In the genomic region with DNA sequence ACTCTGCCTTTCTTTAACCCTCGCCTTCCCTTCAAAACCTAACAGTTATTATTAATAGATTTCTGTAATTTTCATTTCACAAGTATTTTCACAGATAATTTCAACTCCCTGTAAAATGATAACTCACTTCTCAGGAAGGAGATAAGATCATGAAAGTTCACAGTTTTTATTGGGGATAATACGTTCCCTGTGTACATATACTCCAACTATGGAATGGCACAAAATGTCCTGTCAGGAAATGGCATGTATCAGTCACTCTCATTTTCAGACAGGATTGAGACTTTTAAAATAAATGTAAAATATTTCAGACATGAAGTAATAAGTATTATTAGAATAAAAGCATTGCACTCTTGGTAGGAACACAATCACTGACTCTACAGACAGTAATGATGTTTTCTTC, we compare ENCODE assay signal across 8 cellular contexts. TPM values are rescaled to one million over a fixed set of nuclear protein-coding genes. Genes with fewer than 3 reads are reported as not detected.
DNase-seq lines count a peak whose midpoint lies in the region; ATAC-seq and TF ChIP-seq lines count a peak whose summit lies in the region.

No MANE protein-coding gene starts in this region.

- H3K4me3 Mint-ChIP-seq in CD4-positive, alpha-beta memory T cell = peak overlapping the region in 5 of 8 donors; percentile 92 to 95 (median 93)
- H3K4me3 Mint-ChIP-seq in endodermal cell = peak overlapping the region; percentile 81

- peaks cover 12 to 18% (median 16%) of the 10 kb centered on the region in 4 donors for H3K4me1 Mint-ChIP-seq in CD4-positive, alpha-beta memory T cell
- H3K4me1 Mint-ChIP-seq in endodermal cell = peaks cover 8% of the 10 kb centered on the region

- H3K9me3 ChIP-seq in CD4-positive, alpha-beta memory T cell (ENCODE audit: control insufficient read depth in 1 of 2, low read length in 2 of 2) = peaks cover 0 to 22% of the 10 kb centered on the region in 2 donors
- H3K9me3 ChIP-seq in OCI-LY7 (ENCODE audit: low read length) (no peaks in the 10 kb centered on the region), endodermal cell (ENCODE audit: control insufficient read depth, low read length) (no peaks in the 10 kb centered on the region), neuron (ENCODE audit: low read length) (no peaks in the 10 kb centered on the region)

- CTCF ChIA-PET in CD4-positive, alpha-beta memory T cell (lab: Charles Lee; ENCODE audit: partially characterized antibody) = interaction anchor here (1.3 kb wide), 1 partner anchor 44 kb away, joined by 3 read pairs; no protein-coding TSS in a partner anchor
- CTCF ChIA-PET in OCI-LY7 (lab: Charles Lee; ENCODE audit: unreplicated experiment) = no interaction called here

- H3K9me2 ChIP-seq in OCI-LY7 (ENCODE audit: insufficient read depth, low read length) = no peaks in the 10 kb centered on the region

- no peaks in the 10 kb centered on the region for H3K36me3 ChIP-seq in CD4-positive, alpha-beta memory T cell (ENCODE audit: insufficient read depth, low read length)
- H3K36me3 ChIP-seq in OCI-LY7 (ENCODE audit: insufficient read depth, low read length) (peaks cover 22% of the 10 kb centered on the region), endodermal cell (ENCODE audit: control insufficient read depth, insufficient read depth, low read length) (peaks cover 22% of the 10 kb centered on the region), neuron (ENCODE audit: insufficient read depth, low read length) (peaks cover 26% of the 10 kb centered on the region)

- 90 to 100% methylated on average over 1 of the region's 2 CpGs for WGBS in endodermal cell (ENCODE audit: insufficient coverage in 1 of 2, insufficient read length in 1 of 2), 2 experiments

- no TSS peak for BruUV-seq in OCI-LY7 (replicated peaks; lab: Mats Ljungman, UMichigan)

- POLR2A ChIA-PET in CD4-positive, alpha-beta memory T cell (lab: Charles Lee; ENCODE audit: partially characterized antibody) = interaction anchor here (0.8 to 2.3 kb wide), 5 partner anchors 9 to 555 kb away, joined by 3 to 15 read pairs (median 7); a partner anchor contains a TSS
- POLR2A ChIA-PET in OCI-LY7 (lab: Charles Lee) = interaction anchor here (0.8 kb wide), 1 partner anchor 12 kb away, joined by 3 read pairs; no protein-coding TSS in a partner anchor

- H3K79me2 ChIP-seq in OCI-LY7 (ENCODE audit: insufficient read depth, low read depth, low read length) = peaks cover 6% of the 10 kb centered on the region; the same call in 1 of the 2 replicates

- H3K27ac Mint-ChIP-seq in CD4-positive, alpha-beta memory T cell = peak overlapping the region; percentile 97 to 99 (median 99)
- H3K27ac Mint-ChIP-seq in endodermal cell = peak overlapping the region; percentile 96

- peak overlapping the region; percentile 61 for H3K4me2 ChIP-seq in OCI-LY7 (ENCODE audit: low read length)

- no peak for DNase-seq in CD4-positive, alpha-beta memory T cell
- DNase-seq in OCI-LY7 (ENCODE audit: low spot score) (no peak), endodermal cell (no peak), NCI-H446 treated with DMSO at 0.1 percent for 48 hours (lab: John Stamatoyannopoulos, UW) (no peak), UCSD-AML1 (lab: John Stamatoyannopoulos, UW; ENCODE audit: unreplicated experiment) (no peak), NCI-H524 (lab: John Stamatoyannopoulos, UW) (no peak)

- no peaks in the 10 kb centered on the region for H4K20me1 ChIP-seq in OCI-LY7 (ENCODE audit: insufficient read depth, low read length)

- intact Hi-C loops in CD4-positive, alpha-beta memory T cell (cut with micrococcal nuclease) = loop anchor here (2.0 kb wide), 2 partner anchors 216 to 640 kb away; a partner anchor contains a TSS
- intact Hi-C loops in OCI-LY7 (cut with micrococcal nuclease; ENCODE audit: unreplicated experiment) = no loop called here

- peaks cover 41 to 42% of the 10 kb centered on the region in 2 donors for H3K36me3 Mint-ChIP-seq in CD4-positive, alpha-beta memory T cell
- peaks cover 30% of the 10 kb centered on the region for H3K36me3 Mint-ChIP-seq in endodermal cell (ENCODE audit: low read depth)

- H3K4me3 ChIP-seq in CD4-positive, alpha-beta memory T cell (ENCODE audit: low read length in 2 of 2) = peak overlapping the region; percentile 51 to 70
- H3K4me3 ChIP-seq in OCI-LY7 (ENCODE audit: low read depth, low read length, poor library complexity, severe bottlenecking) = peak overlapping the region; percentile 83
- peak overlapping the region; percentile 89 for H3K4me3 ChIP-seq in endodermal cell (ENCODE audit: low read length)
- H3K4me3 ChIP-seq in neuron (ENCODE audit: low read length) = peak overlapping the region; percentile 63

- H3K9ac ChIP-seq in endodermal cell (ENCODE audit: extremely low read depth, low read length, poor library complexity, severe bottlenecking) = peak overlapping the region; percentile 70

- H2AFZ ChIP-seq in OCI-LY7 (ENCODE audit: low read length) = peak overlapping the region; percentile 88
- peak overlapping the region; percentile 64 for H2AFZ ChIP-seq in neuron (ENCODE audit: low read depth, low read length)

- H3K9me3 Mint-ChIP-seq in CD4-positive, alpha-beta memory T cell = peaks cover 0 to 75% (median 50%) of the 10 kb centered on the region in 8 donors
- H3K9me3 Mint-ChIP-seq in endodermal cell = peaks cover 2% of the 10 kb centered on the region

- H3K27me3 ChIP-seq in CD4-positive, alpha-beta memory T cell (ENCODE audit: insufficient read depth, low read length) = no peaks in the 10 kb centered on the region
- no peaks in the 10 kb centered on the region for H3K27me3 ChIP-seq in endodermal cell (ENCODE audit: control insufficient read depth, insufficient read depth, low read length, poor library complexity, severe bottlenecking)
- no peaks in the 10 kb centered on the region for H3K27me3 ChIP-seq in neuron (ENCODE audit: insufficient read depth, low read length)

- peaks cover 12% of the 10 kb centered on the region for H3K4me1 ChIP-seq in CD4-positive, alpha-beta memory T cell (ENCODE audit: insufficient read depth, low read length)
- peaks cover 12% of the 10 kb centered on the region for H3K4me1 ChIP-seq in OCI-LY7 (ENCODE audit: insufficient read depth, low read length, poor library complexity, severe bottlenecking)
- no peaks in the 10 kb centered on the region for H3K4me1 ChIP-seq in endodermal cell (ENCODE audit: control insufficient read depth, insufficient read depth, low read length)
- peaks cover 10% of the 10 kb centered on the region for H3K4me1 ChIP-seq in neuron (ENCODE audit: insufficient read depth, low read length)

- ATAC-seq in GM21526 (IDR thresholded peaks at IDR 0.05; ENCODE audit: low FRiP score, unreplicated experiment) = no peak

- TF ChIP-seq CTCF in OCI-LY7 (conservative IDR thresholded peaks at IDR 0.05; ENCODE audit: low read length) = no peak
- no peak for TF ChIP-seq CTCF in endodermal cell (conservative IDR thresholded peaks at IDR 0.05)

- H3K27ac ChIP-seq in CD4-positive, alpha-beta memory T cell (ENCODE audit: low read depth, low read length) = peak overlapping the region; percentile 76
- H3K27ac ChIP-seq in OCI-LY7 (ENCODE audit: low read depth, low read length, poor library complexity, severe bottlenecking) = no peak overlapping the region
- H3K27ac ChIP-seq in endodermal cell (ENCODE audit: low read depth, low read length) = no peak overlapping the region

- peaks cover 0 to 2% of the 10 kb centered on the region in 2 donors for H3K27me3 Mint-ChIP-seq in CD4-positive, alpha-beta memory T cell
- H3K27me3 Mint-ChIP-seq in endodermal cell (ENCODE audit: insufficient read depth) = no peaks in the 10 kb centered on the region

RNA-seq across cellular contexts. Expression of a gene that starts 0.9 kb away (rescaled TPM):
- 10 to 100 TPM; 11.0 to 12.1 TPM for total RNA-seq in CD4-positive, alpha-beta memory T cell
- 10 to 100 TPM; 27.4 to 31.0 TPM for polyA plus RNA-seq in CD4-positive, alpha-beta memory T cell
- 12.7 and 19.3 TPM in 2 replicates for total RNA-seq in OCI-LY7 (2014; rRNA removed; shearing (Covaris generic))
- 8.7 and 9.8 TPM in 2 replicates for total RNA-seq in OCI-LY7 (2022)
- total RNA-seq in endodermal cell = 1 to 10 TPM; 9.2 to 9.5 TPM
- 19.2 TPM for polyA plus RNA-seq in endodermal cell (2013, experiment 1 of 2)
- polyA plus RNA-seq in endodermal cell (2013, experiment 2 of 2) = 20.4 TPM

RNA-seq across cellular contexts. Expression of a gene that starts 0.9 kb away (rescaled TPM):
- 10 to 100 TPM in 1 of 2 experiments, 1 to 10 TPM in 1; 6.5 to 10.8 TPM for total RNA-seq in CD4-positive, alpha-beta memory T cell
- 1 to 10 TPM in 1 of 2 donors, under 1 TPM in 1; 0.56 to 1.8 TPM for polyA plus RNA-seq in CD4-positive, alpha-beta memory T cell
- total RNA-seq in OCI-LY7 (2014; rRNA removed; shearing (Covaris generic)) = 2.8 and 3.9 TPM in 2 replicates
- total RNA-seq in OCI-LY7 (2022) (4.5 and 4.8 TPM in 2 replicates), endodermal cell (1 to 10 TPM; 1.5 to 3.5 TPM)
- 3.0 TPM for polyA plus RNA-seq in endodermal cell (2013, experiment 1 of 2)
- polyA plus RNA-seq in endodermal cell (2013, experiment 2 of 2) = 2.1 TPM

RNA-seq across cellular contexts. Expression of a gene that starts 11.3 kb away (rescaled TPM):
- total RNA-seq in CD4-positive, alpha-beta memory T cell = 10 to 100 TPM; 13.3 to 13.6 TPM
- polyA plus RNA-seq in CD4-positive, alpha-beta memory T cell = 1 to 10 TPM in 1 of 2 donors, under 1 TPM in 1; 0.43 to 4.1 TPM
- 5.0 and 6.8 TPM in 2 replicates for total RNA-seq in OCI-LY7 (2014; rRNA removed; shearing (Covaris generic))
- total RNA-seq in OCI-LY7 (2022) = 5.8 and 6.8 TPM in 2 replicates
- 10 to 100 TPM; 11.6 to 12.3 TPM for total RNA-seq in endodermal cell
- 9.9 TPM for polyA plus RNA-seq in endodermal cell (2013, experiment 1 of 2)
- 8.4 TPM for polyA plus RNA-seq in endodermal cell (2013, experiment 2 of 2)

RNA-seq across cellular contexts. Expression of a gene that starts 27.2 kb away (rescaled TPM):
- 100 to 1,000 TPM in 1 of 2 experiments, 10 to 100 TPM in 1; 85.4 to 103 TPM for total RNA-seq in CD4-positive, alpha-beta memory T cell
- 10 to 100 TPM; 14.1 to 14.8 TPM for polyA plus RNA-seq in CD4-positive, alpha-beta memory T cell
- 18.9 and 23.9 TPM in 2 replicates for total RNA-seq in OCI-LY7 (2014; rRNA removed; shearing (Covaris generic))
- total RNA-seq in OCI-LY7 (2022) = 41.8 and 42.4 TPM in 2 replicates
- 10 to 100 TPM; 15.2 to 15.5 TPM for total RNA-seq in endodermal cell
- 15.2 TPM for polyA plus RNA-seq in endodermal cell (2013, experiment 1 of 2)
- polyA plus RNA-seq in endodermal cell (2013, experiment 2 of 2) = 13.7 TPM

RNA-seq across cellular contexts. Expression of a gene that starts 42.1 kb away (rescaled TPM):
- total RNA-seq in CD4-positive, alpha-beta memory T cell = 10 to 100 TPM in 1 of 2 experiments, 1 to 10 TPM in 1; 9.4 to 10.7 TPM
- 1 to 10 TPM; 1.9 to 6.2 TPM for polyA plus RNA-seq in CD4-positive, alpha-beta memory T cell
- 11.5 and 14.6 TPM in 2 replicates for total RNA-seq in OCI-LY7 (2014; rRNA removed; shearing (Covaris generic))
- total RNA-seq in OCI-LY7 (2022) = 9.4 and 10.9 TPM in 2 replicates
- total RNA-seq in endodermal cell = 10 to 100 TPM in 1 of 2 donors, 1 to 10 TPM in 1; 6.2 to 13.4 TPM
- 4.6 TPM for polyA plus RNA-seq in endodermal cell (2013, experiment 1 of 2)
- polyA plus RNA-seq in endodermal cell (2013, experiment 2 of 2) = 4.5 TPM
